ENCODE assay signal across 9 cellular contexts in the genomic region with DNA sequence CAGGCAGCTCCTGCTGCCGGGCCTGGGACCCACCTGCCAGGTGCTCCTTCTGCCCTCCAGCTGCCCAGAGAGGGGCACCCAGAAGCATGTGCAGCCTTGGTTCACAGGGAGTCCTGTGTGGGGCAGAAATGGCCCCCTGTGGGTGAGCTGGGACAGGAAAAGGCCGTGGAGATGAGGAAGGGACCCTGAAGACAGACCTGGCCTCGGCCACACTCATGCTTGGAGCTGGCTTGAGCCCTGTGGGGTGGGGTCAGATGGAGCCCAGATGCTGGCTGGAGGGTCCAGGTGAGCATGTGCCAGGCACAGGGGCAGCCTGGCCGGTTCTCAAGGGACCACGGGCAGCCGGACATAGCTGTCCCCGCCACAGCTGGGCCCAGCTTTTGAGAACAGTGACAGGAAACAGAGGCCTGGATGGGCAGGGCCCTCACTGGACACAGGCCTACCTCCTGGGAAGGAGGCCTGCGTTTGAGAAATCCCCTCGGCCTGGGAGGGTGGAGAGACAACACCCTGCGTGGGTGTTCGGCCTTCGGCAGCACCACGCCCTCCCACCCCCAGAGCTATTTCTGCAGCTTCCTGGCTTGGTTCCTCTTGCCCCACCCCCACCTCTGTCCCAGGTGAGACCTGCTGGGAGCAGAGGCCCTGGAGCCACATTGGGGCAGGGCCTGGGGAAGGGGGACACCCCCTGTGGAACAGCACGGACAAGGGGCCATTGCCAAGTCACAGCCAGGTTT.
DNase-seq lines count a peak whose midpoint lies in the region; ATAC-seq, FAIRE-seq and TF ChIP-seq lines count a peak whose summit lies in the region.
"Had no signal": no experiment of that assay in that cellular context is flagged by ENCODE, and none has a peak within 500 bp of the region (broad histone marks: within the 10 kb centered on the region; RNA-seq: fewer than 3 reads in every experiment).

No MANE protein-coding gene starts in this region.

- TF ChIP-seq EP300 in Ishikawa (IDR thresholded peaks at IDR 0.05; ENCODE audit: borderline replicate concordance), result peak; percentile 73; the same call in 1 of the 2 replicates
- no peak for TF ChIP-seq EP300 in sigmoid colon (IDR thresholded peaks at IDR 0.05)

- TF ChIP-seq CTCF in foreskin keratinocyte (conservative IDR thresholded peaks at IDR 0.05) (no peak), sigmoid colon (IDR thresholded peaks at IDR 0.05) (no peak)

- intact Hi-C loops in sigmoid colon (cut with DNase I), result no loop called here

- TF ChIP-seq POLR2A in sigmoid colon (IDR thresholded peaks at IDR 0.05), result no peak

- peak; percentile 66 for FAIRE-seq in GM18507 (lab: Jason Lieb, UNC)

- no peaks in the 10 kb centered on the region for H3K36me3 ChIP-seq in sigmoid colon

- ATAC-seq in foreskin keratinocyte (no peak), HG02623 (IDR thresholded peaks at IDR 0.05; ENCODE audit: unreplicated experiment) (no peak), HG03159 (IDR thresholded peaks at IDR 0.05; ENCODE audit: unreplicated experiment) (no peak)

- no peak overlapping the region for H3K4me3 ChIP-seq in sigmoid colon

- DNase-seq in GM18507 (ENCODE audit: extremely low spot score, insufficient read length, low read depth) (no peak), foreskin keratinocyte (no peak), sigmoid colon (peak; percentile 64)
- no peak for DNase-seq in activated CD4-positive, alpha-beta T cell treated with anti-CD3 and anti-CD28 coated beads, Interleukin-2, amount 50 U/mL, for 1 hour
- no peak for DNase-seq in stimulated activated CD4-positive, alpha-beta T cell treated with anti-CD3 and anti-CD28 coated beads, Interleukin-4, amount 100 ng/mL, for 24 hours

- 31 to 47% methylated on average over 14 of the region's 14 CpGs for WGBS in sigmoid colon, 2 donors

- H3K4me1 ChIP-seq in foreskin keratinocyte (peaks cover 14% of the 10 kb centered on the region), sigmoid colon (peaks cover 0 to 33% (median 16%) of the 10 kb centered on the region in 4 donors)

- H3K27ac ChIP-seq in foreskin keratinocyte (peak overlapping the region; percentile 55), sigmoid colon (no peak overlapping the region)
- H3K27ac ChIP-seq: VCaP had no signal

- H3K9me3 ChIP-seq in sigmoid colon, result no peaks in the 10 kb centered on the region

- H3K27me3 ChIP-seq in foreskin keratinocyte (no peaks in the 10 kb centered on the region), sigmoid colon (no peaks in the 10 kb centered on the region)

- no peak for TF ChIP-seq RAD21 in Ishikawa (IDR thresholded peaks at IDR 0.05; ENCODE audit: low read depth)

TF ChIP-seq in Ishikawa, 13 proteins besides CTCF, POLR2A, EP300 and RAD21:
- TF ChIP-seq CREB1 (IDR thresholded peaks at IDR 0.05; ENCODE audit: low read depth) (no peak), TEAD4 (IDR thresholded peaks at IDR 0.05) (peak; percentile 55), FOXM1 (IDR thresholded peaks at IDR 0.05; ENCODE audit: borderline replicate concordance, low read depth) (no peak), TAF1 (IDR thresholded peaks at IDR 0.05; ENCODE audit: low read depth) (no peak), EGR1 (IDR thresholded peaks at IDR 0.05) (peak; percentile 98), YY1 (IDR thresholded peaks at IDR 0.05; ENCODE audit: low read depth) (0 out of 2 replicates have a peak, but pooled peaks have one; percentile 37), CEBPB (IDR thresholded peaks at IDR 0.05) (no peak), TCF12 (IDR thresholded peaks at IDR 0.05; ENCODE audit: low read depth) (peak; percentile 66), ZBTB7A (IDR thresholded peaks at IDR 0.05; ENCODE audit: low read depth) (0 out of 2 replicates have a peak, but pooled peaks have one; percentile 23), NFIC (IDR thresholded peaks at IDR 0.05) (peak; percentile 39)
- TF ChIP-seq, protein P1, sequence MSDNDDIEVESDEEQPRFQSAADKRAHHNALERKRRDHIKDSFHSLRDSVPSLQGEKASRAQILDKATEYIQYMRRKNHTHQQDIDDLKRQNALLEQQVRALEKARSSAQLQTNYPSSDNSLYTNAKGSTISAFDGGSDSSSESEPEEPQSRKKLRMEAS (IDR thresholded peaks at IDR 0.05), result 0 out of 2 replicates have a peak, but pooled peaks have one; percentile 37
- TF ChIP-seq, protein P2, sequence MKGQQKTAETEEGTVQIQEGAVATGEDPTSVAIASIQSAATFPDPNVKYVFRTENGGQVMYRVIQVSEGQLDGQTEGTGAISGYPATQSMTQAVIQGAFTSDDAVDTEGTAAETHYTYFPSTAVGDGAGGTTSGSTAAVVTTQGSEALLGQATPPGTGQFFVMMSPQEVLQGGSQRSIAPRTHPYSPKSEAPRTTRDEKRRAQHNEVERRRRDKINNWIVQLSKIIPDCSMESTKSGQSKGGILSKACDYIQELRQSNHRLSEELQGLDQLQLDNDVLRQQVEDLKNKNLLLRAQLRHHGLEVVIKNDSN (IDR thresholded peaks at IDR 0.05), result no peak
- TF ChIP-seq, protein P3, sequence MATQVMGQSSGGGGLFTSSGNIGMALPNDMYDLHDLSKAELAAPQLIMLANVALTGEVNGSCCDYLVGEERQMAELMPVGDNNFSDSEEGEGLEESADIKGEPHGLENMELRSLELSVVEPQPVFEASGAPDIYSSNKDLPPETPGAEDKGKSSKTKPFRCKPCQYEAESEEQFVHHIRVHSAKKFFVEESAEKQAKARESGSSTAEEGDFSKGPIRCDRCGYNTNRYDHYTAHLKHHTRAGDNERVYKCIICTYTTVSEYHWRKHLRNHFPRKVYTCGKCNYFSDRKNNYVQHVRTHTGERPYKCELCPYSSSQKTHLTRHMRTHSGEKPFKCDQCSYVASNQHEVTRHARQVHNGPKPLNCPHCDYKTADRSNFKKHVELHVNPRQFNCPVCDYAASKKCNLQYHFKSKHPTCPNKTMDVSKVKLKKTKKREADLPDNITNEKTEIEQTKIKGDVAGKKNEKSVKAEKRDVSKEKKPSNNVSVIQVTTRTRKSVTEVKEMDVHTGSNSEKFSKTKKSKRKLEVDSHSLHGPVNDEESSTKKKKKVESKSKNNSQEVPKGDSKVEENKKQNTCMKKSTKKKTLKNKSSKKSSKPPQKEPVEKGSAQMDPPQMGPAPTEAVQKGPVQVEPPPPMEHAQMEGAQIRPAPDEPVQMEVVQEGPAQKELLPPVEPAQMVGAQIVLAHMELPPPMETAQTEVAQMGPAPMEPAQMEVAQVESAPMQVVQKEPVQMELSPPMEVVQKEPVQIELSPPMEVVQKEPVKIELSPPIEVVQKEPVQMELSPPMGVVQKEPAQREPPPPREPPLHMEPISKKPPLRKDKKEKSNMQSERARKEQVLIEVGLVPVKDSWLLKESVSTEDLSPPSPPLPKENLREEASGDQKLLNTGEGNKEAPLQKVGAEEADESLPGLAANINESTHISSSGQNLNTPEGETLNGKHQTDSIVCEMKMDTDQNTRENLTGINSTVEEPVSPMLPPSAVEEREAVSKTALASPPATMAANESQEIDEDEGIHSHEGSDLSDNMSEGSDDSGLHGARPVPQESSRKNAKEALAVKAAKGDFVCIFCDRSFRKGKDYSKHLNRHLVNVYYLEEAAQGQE (IDR thresholded peaks at IDR 0.05; ENCODE audit: low read depth), result no peak
